1 cellular context compared by ENCODE assay signal in genomic region chr14:25049559-25050493, GRCh38.
TF ChIP-seq lines count a peak whose summit lies in the region.

TSS of gene STXBP6 (minus strand) at chr14:25050147. CDS start at chr14:24974818, 75,329 bp downstream.

TF ChIP-seq in WTC11, 78 proteins besides CTCF, POLR2A, EP300 and RAD21 (continued from another document):
- TF ChIP-seq, protein P1, sequence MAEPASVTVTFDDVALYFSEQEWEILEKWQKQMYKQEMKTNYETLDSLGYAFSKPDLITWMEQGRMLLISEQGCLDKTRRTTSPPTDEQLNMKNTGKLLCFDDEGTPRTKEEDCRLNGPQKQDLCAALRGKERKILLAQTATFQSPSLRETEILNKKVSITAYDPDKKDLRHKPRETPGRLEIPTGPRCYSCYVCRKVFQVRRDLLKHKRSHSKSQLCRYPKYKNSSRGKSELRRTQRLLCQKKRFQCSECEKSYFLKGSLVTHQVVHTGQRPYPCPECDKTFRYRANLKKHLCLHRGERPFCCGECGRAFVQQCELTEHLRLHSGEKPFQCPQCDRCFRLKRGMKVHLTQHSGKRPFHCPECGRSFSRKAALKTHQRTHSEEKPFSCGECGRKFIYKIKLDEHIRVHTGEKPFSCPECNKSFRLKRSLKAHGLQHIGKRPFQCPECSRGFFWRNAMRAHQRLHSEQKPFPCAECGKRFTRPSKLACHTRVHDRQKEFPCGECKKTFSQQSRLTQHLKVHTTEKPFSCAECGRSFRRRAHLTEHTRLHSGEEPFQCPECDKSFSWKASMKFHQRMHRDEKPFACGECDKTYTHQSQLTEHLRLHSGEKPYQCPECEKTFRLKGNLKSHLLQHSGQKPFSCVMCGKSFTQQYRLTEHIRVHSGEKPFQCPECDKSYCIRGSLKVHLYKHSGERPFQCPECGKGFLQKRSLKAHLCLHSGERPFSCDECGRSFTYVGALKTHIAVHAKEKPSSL (CRISPR knock-in tag; conservative IDR thresholded peaks at IDR 0.05) = no peak
- TF ChIP-seq NFYB (CRISPR knock-in tag; conservative IDR thresholded peaks at IDR 0.05; ENCODE audit: low read depth) (no peak), GABPB1 (CRISPR knock-in tag; IDR thresholded peaks at IDR 0.05) (peak; percentile 35), SMAD4 (CRISPR knock-in tag; IDR thresholded peaks at IDR 0.05) (no peak), IRF2 (CRISPR knock-in tag; IDR thresholded peaks at IDR 0.05; ENCODE audit: borderline replicate concordance, low read depth) (no peak), CREM (CRISPR knock-in tag; IDR thresholded peaks at IDR 0.05) (0 out of 2 replicates have a peak, but pooled peaks have one; percentile 34), ETV6 (CRISPR knock-in tag; IDR thresholded peaks at IDR 0.05) (peak; percentile 76; the same call in 1 of the 2 replicates), NR3C1 (CRISPR knock-in tag; conservative IDR thresholded peaks at IDR 0.05; ENCODE audit: low read depth) (0 out of 2 replicates have a peak, but pooled peaks have one; percentile 27), ATF1 (CRISPR knock-in tag; IDR thresholded peaks at IDR 0.05) (no peak), ZNF138 (CRISPR knock-in tag; conservative IDR thresholded peaks at IDR 0.05) (no peak), ZNF512 (CRISPR knock-in tag; IDR thresholded peaks at IDR 0.05; ENCODE audit: borderline replicate concordance) (no peak), ERG (CRISPR knock-in tag; IDR thresholded peaks at IDR 0.05) (no peak), MYBL2 (CRISPR knock-in tag; IDR thresholded peaks at IDR 0.05) (peak; percentile 73; the same call in 1 of the 2 replicates), JAZF1 (CRISPR knock-in tag; IDR thresholded peaks at IDR 0.05) (no peak), AR (CRISPR knock-in tag; IDR thresholded peaks at IDR 0.05) (no peak), FOXJ3 (CRISPR knock-in tag; IDR thresholded peaks at IDR 0.05; ENCODE audit: borderline replicate concordance) (no peak), EMX1 (CRISPR knock-in tag; IDR thresholded peaks at IDR 0.05) (no peak), ATF3 (CRISPR knock-in tag; conservative IDR thresholded peaks at IDR 0.05) (no peak), GTF2I (CRISPR knock-in tag; conservative IDR thresholded peaks at IDR 0.05) (no peak), OVOL2 (CRISPR knock-in tag; IDR thresholded peaks at IDR 0.05; ENCODE audit: borderline replicate concordance) (no peak), ATF6 (CRISPR knock-in tag; IDR thresholded peaks at IDR 0.05) (no peak), ATF2 (CRISPR knock-in tag; IDR thresholded peaks at IDR 0.05; ENCODE audit: borderline replicate concordance, low read depth) (no peak), ESRRA (CRISPR knock-in tag; IDR thresholded peaks at IDR 0.05; ENCODE audit: borderline replicate concordance) (peak; percentile 77; the same call in 1 of the 2 replicates), TEAD1 (CRISPR knock-in tag; IDR thresholded peaks at IDR 0.05) (peak; percentile 79; the same call in 1 of the 2 replicates), SOX15 (CRISPR knock-in tag; IDR thresholded peaks at IDR 0.05) (no peak), ZNF671 (CRISPR knock-in tag; IDR thresholded peaks at IDR 0.05) (no peak), JUN (CRISPR knock-in tag; IDR thresholded peaks at IDR 0.05) (peak; percentile 38; the same call in 1 of the 2 replicates), USF2 (CRISPR knock-in tag; IDR thresholded peaks at IDR 0.05) (no peak), ZNF317 (CRISPR knock-in tag; IDR thresholded peaks at IDR 0.05; ENCODE audit: borderline replicate concordance, low read depth) (no peak), GRHL2 (CRISPR knock-in tag; IDR thresholded peaks at IDR 0.05; ENCODE audit: insufficient replicate concordance, severe bottlenecking) (no peak)
- TF ChIP-seq, protein P2, sequence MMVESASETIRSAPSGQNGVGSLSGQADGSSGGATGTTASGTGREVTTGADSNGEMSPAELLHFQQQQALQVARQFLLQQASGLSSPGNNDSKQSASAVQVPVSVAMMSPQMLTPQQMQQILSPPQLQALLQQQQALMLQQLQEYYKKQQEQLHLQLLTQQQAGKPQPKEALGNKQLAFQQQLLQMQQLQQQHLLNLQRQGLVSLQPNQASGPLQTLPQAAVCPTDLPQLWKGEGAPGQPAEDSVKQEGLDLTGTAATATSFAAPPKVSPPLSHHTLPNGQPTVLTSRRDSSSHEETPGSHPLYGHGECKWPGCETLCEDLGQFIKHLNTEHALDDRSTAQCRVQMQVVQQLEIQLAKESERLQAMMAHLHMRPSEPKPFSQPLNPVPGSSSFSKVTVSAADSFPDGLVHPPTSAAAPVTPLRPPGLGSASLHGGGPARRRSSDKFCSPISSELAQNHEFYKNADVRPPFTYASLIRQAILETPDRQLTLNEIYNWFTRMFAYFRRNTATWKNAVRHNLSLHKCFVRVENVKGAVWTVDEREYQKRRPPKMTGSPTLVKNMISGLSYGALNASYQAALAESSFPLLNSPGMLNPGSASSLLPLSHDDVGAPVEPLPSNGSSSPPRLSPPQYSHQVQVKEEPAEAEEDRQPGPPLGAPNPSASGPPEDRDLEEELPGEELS (CRISPR knock-in tag; IDR thresholded peaks at IDR 0.05) = peak; percentile 96
- TF ChIP-seq, protein P3, sequence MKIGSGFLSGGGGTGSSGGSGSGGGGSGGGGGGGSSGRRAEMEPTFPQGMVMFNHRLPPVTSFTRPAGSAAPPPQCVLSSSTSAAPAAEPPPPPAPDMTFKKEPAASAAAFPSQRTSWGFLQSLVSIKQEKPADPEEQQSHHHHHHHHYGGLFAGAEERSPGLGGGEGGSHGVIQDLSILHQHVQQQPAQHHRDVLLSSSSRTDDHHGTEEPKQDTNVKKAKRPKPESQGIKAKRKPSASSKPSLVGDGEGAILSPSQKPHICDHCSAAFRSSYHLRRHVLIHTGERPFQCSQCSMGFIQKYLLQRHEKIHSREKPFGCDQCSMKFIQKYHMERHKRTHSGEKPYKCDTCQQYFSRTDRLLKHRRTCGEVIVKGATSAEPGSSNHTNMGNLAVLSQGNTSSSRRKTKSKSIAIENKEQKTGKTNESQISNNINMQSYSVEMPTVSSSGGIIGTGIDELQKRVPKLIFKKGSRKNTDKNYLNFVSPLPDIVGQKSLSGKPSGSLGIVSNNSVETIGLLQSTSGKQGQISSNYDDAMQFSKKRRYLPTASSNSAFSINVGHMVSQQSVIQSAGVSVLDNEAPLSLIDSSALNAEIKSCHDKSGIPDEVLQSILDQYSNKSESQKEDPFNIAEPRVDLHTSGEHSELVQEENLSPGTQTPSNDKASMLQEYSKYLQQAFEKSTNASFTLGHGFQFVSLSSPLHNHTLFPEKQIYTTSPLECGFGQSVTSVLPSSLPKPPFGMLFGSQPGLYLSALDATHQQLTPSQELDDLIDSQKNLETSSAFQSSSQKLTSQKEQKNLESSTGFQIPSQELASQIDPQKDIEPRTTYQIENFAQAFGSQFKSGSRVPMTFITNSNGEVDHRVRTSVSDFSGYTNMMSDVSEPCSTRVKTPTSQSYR (CRISPR knock-in tag; IDR thresholded peaks at IDR 0.05) = 0 out of 2 replicates have a peak, but pooled peaks have one; percentile 61
- TF ChIP-seq, protein P4, sequence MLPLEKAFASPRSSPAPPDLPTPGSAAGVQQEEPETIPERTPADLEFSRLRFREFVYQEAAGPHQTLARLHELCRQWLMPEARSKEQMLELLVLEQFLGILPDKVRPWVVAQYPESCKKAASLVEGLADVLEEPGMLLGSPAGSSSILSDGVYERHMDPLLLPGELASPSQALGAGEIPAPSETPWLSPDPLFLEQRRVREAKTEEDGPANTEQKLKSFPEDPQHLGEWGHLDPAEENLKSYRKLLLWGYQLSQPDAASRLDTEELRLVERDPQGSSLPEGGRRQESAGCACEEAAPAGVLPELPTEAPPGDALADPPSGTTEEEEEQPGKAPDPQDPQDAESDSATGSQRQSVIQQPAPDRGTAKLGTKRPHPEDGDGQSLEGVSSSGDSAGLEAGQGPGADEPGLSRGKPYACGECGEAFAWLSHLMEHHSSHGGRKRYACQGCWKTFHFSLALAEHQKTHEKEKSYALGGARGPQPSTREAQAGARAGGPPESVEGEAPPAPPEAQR (CRISPR knock-in tag; IDR thresholded peaks at IDR 0.05) = no peak
